Comparison of ENCODE assay signal across 23 cellular contexts in the genomic region with DNA sequence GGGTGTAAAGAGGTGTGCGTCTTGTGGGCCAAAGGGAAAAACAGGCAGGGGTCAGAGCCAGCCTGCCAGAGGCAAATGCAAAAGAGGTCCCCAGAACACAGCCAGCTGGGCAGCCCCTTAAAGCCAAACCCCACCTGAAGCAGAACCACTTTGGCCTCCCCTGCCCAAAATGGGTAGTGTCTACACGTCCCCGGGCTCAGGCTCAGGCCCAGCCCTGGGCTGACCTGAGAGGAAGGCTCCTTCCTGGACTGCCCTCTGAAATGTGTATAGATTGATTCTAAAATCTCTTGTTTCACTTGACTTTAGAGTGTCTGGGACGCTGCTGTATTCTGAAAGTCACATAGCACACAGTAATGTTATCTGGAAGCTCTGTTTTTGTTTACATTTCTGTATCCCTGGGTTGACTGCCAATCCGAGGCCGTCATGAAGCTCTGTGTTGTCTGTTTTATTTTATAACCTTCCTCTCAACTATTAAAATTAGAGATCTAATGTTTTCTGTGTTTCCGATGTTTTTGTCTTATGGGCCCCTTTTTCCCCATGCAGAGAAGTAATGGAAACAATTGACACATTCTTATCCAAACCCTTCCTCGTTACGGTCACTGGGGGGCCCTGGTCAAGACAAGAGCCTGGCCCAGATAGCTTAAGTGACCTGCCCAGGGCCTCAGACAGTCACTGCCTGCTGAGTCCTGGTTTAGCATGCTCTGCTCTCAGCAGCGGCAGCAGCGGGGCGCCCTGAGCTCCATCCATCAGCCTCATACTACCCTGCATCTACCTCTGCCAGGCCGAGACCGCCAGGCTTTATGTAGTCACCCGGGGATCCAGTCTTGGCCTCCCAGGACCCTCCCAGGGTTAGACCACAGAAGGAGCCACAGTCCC. TPM values are rescaled to one million over a fixed set of nuclear protein-coding genes. Genes with fewer than 3 reads are reported as not detected.
"Had no signal": no experiment of that assay in that cellular context is flagged by ENCODE, and none has a peak within 500 bp of the region (broad histone marks: within the 10 kb centered on the region; RNA-seq: fewer than 3 reads in every experiment).

No MANE protein-coding gene starts in this region.

- H3K36me3 ChIP-seq: breast epithelium, left ventricle myocardium inferior, ovary, right lobe of liver, thoracic aorta had no signal

- H3K36me3 Mint-ChIP-seq: activated naive CD8-positive, alpha-beta T cell; memory B cell; natural killer cell treated with Interleukin-12 subunit alpha and Interleukin-12 subunit beta and Interleukin-15 and Interleukin-18, amount 100 ng/mL, for 72 hours had no signal

- H3K4me3 ChIP-seq: breast epithelium, left ventricle myocardium inferior, ovary, right lobe of liver, stomach, thoracic aorta had no signal

- DNase-seq: activated CD4-positive, alpha-beta T cell treated with anti-CD3 and anti-CD28 coated beads for 48 hours; activated CD8-positive, alpha-beta memory T cell treated with anti-CD3 and anti-CD28 coated beads, Interleukin-2, amount 50 U/mL, for 48 hours; activated CD8-positive, alpha-beta T cell treated with anti-CD3 and anti-CD28 coated beads, Interleukin-2, amount 10 ng/mL, durations not matched to agents 7 days and 5 days; activated gamma-delta T cell treated with Interleukin-2 at 50 U/mL for 16 hours; activated T-cell treated with anti-CD3 and anti-CD28 coated beads, Interleukin-2, amount 50 U/mL, for 72 hours; anterior cingulate cortex; cerebellar nuclear complex; effector memory CD4-positive, alpha-beta T cell; head of caudate nucleus; kidney; left ventricle myocardium inferior; ovary; right lobe of liver; stomach; T-helper 17 cell had no signal

- H3K27me3 ChIP-seq: ovary, right lobe of liver had no signal

- H3K27ac Mint-ChIP-seq: activated CD8-positive, alpha-beta T cell treated with anti-CD3 and anti-CD28 coated beads, Interleukin-2, amount 10 ng/mL, durations not matched to agents 7 days and 5 days; activated naive CD8-positive, alpha-beta T cell; activated T-cell treated with anti-CD3 and anti-CD28 coated beads, Interleukin-2, amount 50 U/mL, for 72 hours; memory B cell; natural killer cell treated with Interleukin-12 subunit alpha and Interleukin-12 subunit beta and Interleukin-15 and Interleukin-18, amount 100 ng/mL, for 72 hours; T-helper 17 cell had no signal

- H3K9me3 Mint-ChIP-seq: activated T-cell treated with anti-CD3 and anti-CD28 coated beads, Interleukin-2, amount 50 U/mL, for 72 hours; memory B cell; natural killer cell treated with Interleukin-12 subunit alpha and Interleukin-12 subunit beta and Interleukin-15 and Interleukin-18, amount 100 ng/mL, for 72 hours had no signal

- H3K4me1 ChIP-seq: left ventricle myocardium inferior, right lobe of liver had no signal

- H3K9me3 ChIP-seq: breast epithelium, left ventricle myocardium inferior, ovary, right lobe of liver, stomach, thoracic aorta had no signal

- H3K27ac ChIP-seq: breast epithelium, epithelial cell of prostate, left ventricle myocardium inferior, ovary, right lobe of liver, stomach, thoracic aorta had no signal

- H3K4me3 Mint-ChIP-seq: activated CD8-positive, alpha-beta T cell treated with anti-CD3 and anti-CD28 coated beads, Interleukin-2, amount 10 ng/mL, durations not matched to agents 7 days and 5 days; activated naive CD8-positive, alpha-beta T cell; activated T-cell treated with anti-CD3 and anti-CD28 coated beads, Interleukin-2, amount 50 U/mL, for 72 hours; memory B cell; natural killer cell treated with Interleukin-12 subunit alpha and Interleukin-12 subunit beta and Interleukin-15 and Interleukin-18, amount 100 ng/mL, for 72 hours; T-helper 17 cell had no signal

RNA-seq across cellular contexts. Expression of gene OVOL1, which starts 10.1 kb away (rescaled TPM):
- total RNA-seq: fibroblast of lung; left ventricle myocardium inferior; natural killer cell treated with Interleukin-12 subunit alpha and Interleukin-12 subunit beta and Interleukin-15 and Interleukin-18, amount 100 ng/mL, for 72 hours; pulmonary artery endothelial cell; right lobe of liver had no signal
- polyA plus RNA-seq: fibroblast of lung, ovary had no signal

RNA-seq across cellular contexts. Expression of gene SNX32, which starts 36.8 kb away (rescaled TPM):
- total RNA-seq: left ventricle myocardium inferior had no signal
